In the genomic region with DNA sequence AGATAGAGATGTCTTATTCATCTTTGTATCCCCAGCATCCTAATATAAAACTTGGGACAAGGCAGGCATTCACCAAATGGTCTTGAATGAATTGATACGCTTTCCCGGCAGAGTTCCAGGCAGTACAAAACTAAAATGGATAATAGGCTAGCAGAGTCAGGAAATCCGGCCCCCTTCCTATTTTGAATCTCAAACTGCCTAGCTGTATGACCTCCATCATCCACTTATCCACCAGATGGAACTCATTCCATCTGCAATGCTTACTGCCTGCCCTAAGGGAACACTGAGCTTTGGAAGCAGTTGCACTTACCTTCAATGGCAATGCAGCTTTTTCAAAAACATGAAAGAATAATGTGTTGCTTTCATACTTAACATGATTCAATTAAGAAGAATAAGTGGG, we compare ENCODE assay signal across 22 cellular contexts. TPM values are rescaled to one million over a fixed set of nuclear protein-coding genes. Genes with fewer than 3 reads are reported as not detected.
DNase-seq lines count a peak whose midpoint lies in the region; ATAC-seq lines count a peak whose summit lies in the region.
"Had no signal": no experiment of that assay in that cellular context is flagged by ENCODE, and none has a peak within 500 bp of the region (broad histone marks: within the 10 kb centered on the region; RNA-seq: fewer than 3 reads in every experiment).

No MANE protein-coding gene starts in this region.

- H3K4me1 Mint-ChIP-seq in stimulated activated naive CD8-positive, alpha-beta T cell treated with anti-CD3 and anti-CD28 coated beads, Interleukin-15, amount 100 ng/mL, for 72 hours, result no peaks in the 10 kb centered on the region
- H3K4me1 Mint-ChIP-seq: CD4-positive, alpha-beta memory T cell had no signal

- H3K27me3 Mint-ChIP-seq in stimulated activated naive CD8-positive, alpha-beta T cell treated with anti-CD3 and anti-CD28 coated beads, Interleukin-15, amount 100 ng/mL, for 72 hours, result no peaks in the 10 kb centered on the region
- H3K27me3 Mint-ChIP-seq: CD4-positive, alpha-beta memory T cell had no signal

- no peaks in the 10 kb centered on the region for H3K9me3 Mint-ChIP-seq in stimulated activated naive CD8-positive, alpha-beta T cell treated with anti-CD3 and anti-CD28 coated beads, Interleukin-15, amount 100 ng/mL, for 72 hours
- H3K9me3 Mint-ChIP-seq: HFFc6 had no signal

- in situ Hi-C loops in SK-MEL-5 (cut with HindIII; ENCODE audit: low pct_unique_long_range_greater_than_20kb, low sequenced_read_pairs), result no loop called here

- H3K4me3 Mint-ChIP-seq in stimulated activated naive CD8-positive, alpha-beta T cell treated with anti-CD3 and anti-CD28 coated beads, Interleukin-15, amount 100 ng/mL, for 72 hours, result no peak overlapping the region
- H3K4me3 Mint-ChIP-seq: CD4-positive, alpha-beta memory T cell; HFFc6 had no signal

- no peak overlapping the region for H3K27ac Mint-ChIP-seq in stimulated activated naive CD8-positive, alpha-beta T cell treated with anti-CD3 and anti-CD28 coated beads, Interleukin-15, amount 100 ng/mL, for 72 hours
- H3K27ac Mint-ChIP-seq: HFFc6 had no signal

- DNase-seq in NCI-H1092 treated with DMSO at 0.1 percent for 48 hours (lab: John Stamatoyannopoulos, UW) (peak; percentile 7), NCI-H1092 (lab: John Stamatoyannopoulos, UW) (no peak), SK-MEL-5 (ENCODE audit: low read depth, low spot score) (peak; percentile 94), left lobe of liver (ENCODE audit: low spot score) (no peak), superior temporal gyrus (ENCODE audit: extremely low spot score) (peak; percentile 40), dedifferentiated amniotic fluid mesenchymal stem cell (ENCODE audit: extremely low spot score) (no peak)
- DNase-seq in stimulated activated naive CD8-positive, alpha-beta T cell treated with anti-CD3 and anti-CD28 coated beads, Interleukin-15, amount 100 ng/mL, for 72 hours, result no peak
- DNase-seq: 8988T; Calu3; CD4-positive, alpha-beta memory T cell; DMS79 treated with DMSO at 0.1 percent for 48 hours; H7; HFFc6; KBM-7; NCI-H1694 treated with DMSO at 0.1 percent for 48 hours; NCI-H2107; NCI-H345; NCI-H524 treated with DMSO at 0.1 percent for 48 hours; NK-92 treated with Interleukin-12 subunit alpha and Interleukin-12 subunit beta, amount 100 ng/mL, for 24 hours; Right ventricle myocardium superior had no signal

- ATAC-seq in left lobe of liver, result peak; percentile 12
- no peak for ATAC-seq in HG03095 (IDR thresholded peaks at IDR 0.05; ENCODE audit: unreplicated experiment)
- no peak for ATAC-seq in stimulated activated naive CD8-positive, alpha-beta T cell treated with anti-CD3 and anti-CD28 coated beads, Interleukin-15, amount 100 ng/mL, for 72 hours
- ATAC-seq: HepG2 had no signal

RNA-seq across cellular contexts. Expression of a gene that starts 43.4 kb away (rescaled TPM):
- total RNA-seq in SK-MEL-5 (2014; rRNA removed; shearing (Covaris generic)), result 0.53 TPM in 1 of 2 replicates, not detected in the other
- 0.25 and 0.27 TPM in 2 replicates for polyA plus RNA-seq in SK-MEL-5 (2015; cell fraction: cytosol; rRNA removed)
- polyA plus RNA-seq in SK-MEL-5 (2015; cell fraction: nucleus; rRNA removed), result 0.15 TPM in 1 of 2 replicates, not detected in the other
- not detected for total RNA-seq in left lobe of liver
- total RNA-seq: Calu3; CD4-positive, alpha-beta memory T cell; HepG2; Right ventricle myocardium superior had no signal
- polyA plus RNA-seq: CD4-positive, alpha-beta memory T cell had no signal

Comparison
In these comparisons a context has a peak if more than half of its experiments do, and no peak if none do; other contexts are left out.
1. DNase-seq: peak in NCI-H1092 treated with DMSO at 0.1 percent for 48 hours (single experiment), SK-MEL-5 (single experiment) and superior temporal gyrus (single experiment); none in NCI-H1092 (single experiment), left lobe of liver (single experiment), dedifferentiated amniotic fluid mesenchymal stem cell (single experiment) and stimulated activated naive CD8-positive, alpha-beta T cell treated with anti-CD3 and anti-CD28 coated beads, Interleukin-15, amount 100 ng/mL, for 72 hours (0 of 2).